Comparison of ENCODE assay signal across 1 cellular context in the genomic region with DNA sequence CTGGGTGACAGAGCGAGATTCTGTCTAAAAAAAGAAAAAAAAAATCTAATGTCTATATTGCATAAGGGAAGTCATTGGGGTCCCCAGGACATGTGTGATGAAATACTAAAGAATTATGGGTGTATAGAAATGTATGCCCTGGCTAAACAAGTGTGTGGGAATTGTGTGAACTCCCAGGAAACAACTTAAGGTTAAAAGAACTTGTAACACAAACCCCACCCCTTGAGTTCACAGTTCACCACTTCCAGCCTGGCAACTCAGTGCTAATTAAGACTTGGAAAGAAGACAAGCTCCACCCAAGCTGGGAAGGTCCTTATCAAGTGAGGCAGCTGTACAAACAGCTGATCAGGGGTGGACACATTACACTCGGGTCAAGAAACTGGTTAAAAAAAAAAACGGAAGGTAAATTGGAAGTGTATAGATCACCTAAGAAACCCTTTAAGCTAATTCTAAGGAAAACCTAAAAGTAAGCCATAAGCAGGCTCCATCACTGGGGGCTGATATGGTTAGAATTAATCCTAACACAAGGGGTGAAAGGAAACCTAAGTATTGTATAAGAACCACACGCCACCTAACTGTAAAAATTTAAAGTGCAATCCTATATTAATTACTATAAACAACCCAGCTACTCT.
TF ChIP-seq lines count a peak whose summit lies in the region.

No MANE protein-coding gene starts in this region.

TF ChIP-seq in HepG2, 621 proteins besides CTCF, POLR2A, EP300 and RAD21 (continued from another document):
- TF ChIP-seq SP5 (CRISPR knock-in tag; IDR thresholded peaks at IDR 0.05; ENCODE audit: borderline replicate concordance, low read depth): peak; percentile 49; the same call in 1 of the 2 replicates
- TF ChIP-seq TBL1XR1 (IDR thresholded peaks at IDR 0.05; ENCODE audit: borderline replicate concordance, low read length, partially characterized antibody): no peak
- TF ChIP-seq SMARCC2 (IDR thresholded peaks at IDR 0.05): no peak
- 0 out of 2 replicates have a peak, but pooled peaks have one; percentile 25 for TF ChIP-seq SOX5 (CRISPR knock-in tag; IDR thresholded peaks at IDR 0.05; ENCODE audit: borderline replicate concordance)
- TF ChIP-seq GABPB1 (CRISPR knock-in tag; IDR thresholded peaks at IDR 0.05): no peak
- no peak for TF ChIP-seq ZNF569 (CRISPR knock-in tag; IDR thresholded peaks at IDR 0.05; ENCODE audit: borderline replicate concordance)
- no peak for TF ChIP-seq RNF2 (conservative IDR thresholded peaks at IDR 0.05; ENCODE audit: low read depth)
- TF ChIP-seq PCBP1 (IDR thresholded peaks at IDR 0.05; ENCODE audit: borderline replicate concordance, low read depth, low read length): no peak
- TF ChIP-seq PHF21A (CRISPR knock-in tag; IDR thresholded peaks at IDR 0.05): peak; percentile 30; the same call in 1 of the 2 replicates
- peak; percentile 13; the same call in 1 of the 2 replicates for TF ChIP-seq ETV5 (CRISPR knock-in tag; IDR thresholded peaks at IDR 0.05; ENCODE audit: borderline replicate concordance)
- no peak for TF ChIP-seq EED (CRISPR knock-in tag; IDR thresholded peaks at IDR 0.05)
- peak; percentile 34 for TF ChIP-seq GATAD2A (CRISPR knock-in tag; IDR thresholded peaks at IDR 0.05)
- TF ChIP-seq GATA4 (IDR thresholded peaks at IDR 0.05; ENCODE audit: borderline replicate concordance, low read depth): no peak
- TF ChIP-seq ZFP1 (CRISPR knock-in tag; IDR thresholded peaks at IDR 0.05): no peak
- TF ChIP-seq, protein P1, sequence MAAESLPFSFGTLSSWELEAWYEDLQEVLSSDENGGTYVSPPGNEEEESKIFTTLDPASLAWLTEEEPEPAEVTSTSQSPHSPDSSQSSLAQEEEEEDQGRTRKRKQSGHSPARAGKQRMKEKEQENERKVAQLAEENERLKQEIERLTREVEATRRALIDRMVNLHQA (CRISPR knock-in tag; IDR thresholded peaks at IDR 0.05): no peak
- TF ChIP-seq, protein P2, sequence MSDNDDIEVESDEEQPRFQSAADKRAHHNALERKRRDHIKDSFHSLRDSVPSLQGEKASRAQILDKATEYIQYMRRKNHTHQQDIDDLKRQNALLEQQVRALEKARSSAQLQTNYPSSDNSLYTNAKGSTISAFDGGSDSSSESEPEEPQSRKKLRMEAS (IDR thresholded peaks at IDR 0.05): no peak
- TF ChIP-seq, protein P3, sequence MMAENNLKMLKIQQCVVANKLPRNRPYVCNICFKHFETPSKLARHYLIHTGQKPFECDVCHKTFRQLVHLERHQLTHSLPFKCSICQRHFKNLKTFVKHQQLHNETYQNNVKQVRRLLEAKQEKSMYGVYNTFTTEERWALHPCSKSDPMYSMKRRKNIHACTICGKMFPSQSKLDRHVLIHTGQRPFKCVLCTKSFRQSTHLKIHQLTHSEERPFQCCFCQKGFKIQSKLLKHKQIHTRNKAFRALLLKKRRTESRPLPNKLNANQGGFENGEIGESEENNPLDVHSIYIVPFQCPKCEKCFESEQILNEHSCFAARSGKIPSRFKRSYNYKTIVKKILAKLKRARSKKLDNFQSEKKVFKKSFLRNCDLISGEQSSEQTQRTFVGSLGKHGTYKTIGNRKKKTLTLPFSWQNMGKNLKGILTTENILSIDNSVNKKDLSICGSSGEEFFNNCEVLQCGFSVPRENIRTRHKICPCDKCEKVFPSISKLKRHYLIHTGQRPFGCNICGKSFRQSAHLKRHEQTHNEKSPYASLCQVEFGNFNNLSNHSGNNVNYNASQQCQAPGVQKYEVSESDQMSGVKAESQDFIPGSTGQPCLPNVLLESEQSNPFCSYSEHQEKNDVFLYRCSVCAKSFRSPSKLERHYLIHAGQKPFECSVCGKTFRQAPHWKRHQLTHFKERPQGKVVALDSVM (CRISPR knock-in tag; IDR thresholded peaks at IDR 0.05): no peak
- TF ChIP-seq, protein P4, sequence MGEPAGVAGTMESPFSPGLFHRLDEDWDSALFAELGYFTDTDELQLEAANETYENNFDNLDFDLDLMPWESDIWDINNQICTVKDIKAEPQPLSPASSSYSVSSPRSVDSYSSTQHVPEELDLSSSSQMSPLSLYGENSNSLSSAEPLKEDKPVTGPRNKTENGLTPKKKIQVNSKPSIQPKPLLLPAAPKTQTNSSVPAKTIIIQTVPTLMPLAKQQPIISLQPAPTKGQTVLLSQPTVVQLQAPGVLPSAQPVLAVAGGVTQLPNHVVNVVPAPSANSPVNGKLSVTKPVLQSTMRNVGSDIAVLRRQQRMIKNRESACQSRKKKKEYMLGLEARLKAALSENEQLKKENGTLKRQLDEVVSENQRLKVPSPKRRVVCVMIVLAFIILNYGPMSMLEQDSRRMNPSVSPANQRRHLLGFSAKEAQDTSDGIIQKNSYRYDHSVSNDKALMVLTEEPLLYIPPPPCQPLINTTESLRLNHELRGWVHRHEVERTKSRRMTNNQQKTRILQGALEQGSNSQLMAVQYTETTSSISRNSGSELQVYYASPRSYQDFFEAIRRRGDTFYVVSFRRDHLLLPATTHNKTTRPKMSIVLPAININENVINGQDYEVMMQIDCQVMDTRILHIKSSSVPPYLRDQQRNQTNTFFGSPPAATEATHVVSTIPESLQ (CRISPR knock-in tag; conservative IDR thresholded peaks at IDR 0.05): no peak
- TF ChIP-seq GTF2F1 (IDR thresholded peaks at IDR 0.05; ENCODE audit: low read length): no peak
- no peak for TF ChIP-seq ZNF34 (CRISPR knock-in tag; IDR thresholded peaks at IDR 0.05; ENCODE audit: borderline replicate concordance)
- TF ChIP-seq SAP130 (CRISPR knock-in tag; IDR thresholded peaks at IDR 0.05; ENCODE audit: low read depth): peak; percentile 64; the same call in 1 of the 2 replicates
- no peak for TF ChIP-seq THYN1 (CRISPR knock-in tag; IDR thresholded peaks at IDR 0.05; ENCODE audit: borderline replicate concordance, low read depth)
- TF ChIP-seq EEA1 (CRISPR knock-in tag; IDR thresholded peaks at IDR 0.05; ENCODE audit: borderline replicate concordance): no peak
- no peak for TF ChIP-seq ZIK1 (CRISPR knock-in tag; IDR thresholded peaks at IDR 0.05; ENCODE audit: borderline replicate concordance, low read depth)
- TF ChIP-seq, protein P5, sequence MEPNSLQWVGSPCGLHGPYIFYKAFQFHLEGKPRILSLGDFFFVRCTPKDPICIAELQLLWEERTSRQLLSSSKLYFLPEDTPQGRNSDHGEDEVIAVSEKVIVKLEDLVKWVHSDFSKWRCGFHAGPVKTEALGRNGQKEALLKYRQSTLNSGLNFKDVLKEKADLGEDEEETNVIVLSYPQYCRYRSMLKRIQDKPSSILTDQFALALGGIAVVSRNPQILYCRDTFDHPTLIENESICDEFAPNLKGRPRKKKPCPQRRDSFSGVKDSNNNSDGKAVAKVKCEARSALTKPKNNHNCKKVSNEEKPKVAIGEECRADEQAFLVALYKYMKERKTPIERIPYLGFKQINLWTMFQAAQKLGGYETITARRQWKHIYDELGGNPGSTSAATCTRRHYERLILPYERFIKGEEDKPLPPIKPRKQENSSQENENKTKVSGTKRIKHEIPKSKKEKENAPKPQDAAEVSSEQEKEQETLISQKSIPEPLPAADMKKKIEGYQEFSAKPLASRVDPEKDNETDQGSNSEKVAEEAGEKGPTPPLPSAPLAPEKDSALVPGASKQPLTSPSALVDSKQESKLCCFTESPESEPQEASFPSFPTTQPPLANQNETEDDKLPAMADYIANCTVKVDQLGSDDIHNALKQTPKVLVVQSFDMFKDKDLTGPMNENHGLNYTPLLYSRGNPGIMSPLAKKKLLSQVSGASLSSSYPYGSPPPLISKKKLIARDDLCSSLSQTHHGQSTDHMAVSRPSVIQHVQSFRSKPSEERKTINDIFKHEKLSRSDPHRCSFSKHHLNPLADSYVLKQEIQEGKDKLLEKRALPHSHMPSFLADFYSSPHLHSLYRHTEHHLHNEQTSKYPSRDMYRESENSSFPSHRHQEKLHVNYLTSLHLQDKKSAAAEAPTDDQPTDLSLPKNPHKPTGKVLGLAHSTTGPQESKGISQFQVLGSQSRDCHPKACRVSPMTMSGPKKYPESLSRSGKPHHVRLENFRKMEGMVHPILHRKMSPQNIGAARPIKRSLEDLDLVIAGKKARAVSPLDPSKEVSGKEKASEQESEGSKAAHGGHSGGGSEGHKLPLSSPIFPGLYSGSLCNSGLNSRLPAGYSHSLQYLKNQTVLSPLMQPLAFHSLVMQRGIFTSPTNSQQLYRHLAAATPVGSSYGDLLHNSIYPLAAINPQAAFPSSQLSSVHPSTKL (CRISPR knock-in tag; IDR thresholded peaks at IDR 0.05): peak; percentile 51
- no peak for TF ChIP-seq NPAS2 (CRISPR knock-in tag; IDR thresholded peaks at IDR 0.05; ENCODE audit: borderline replicate concordance)
- TF ChIP-seq ZNF333 (CRISPR knock-in tag; IDR thresholded peaks at IDR 0.05; ENCODE audit: borderline replicate concordance): no peak
- no peak for TF ChIP-seq ZFYVE20 (CRISPR knock-in tag; IDR thresholded peaks at IDR 0.05; ENCODE audit: borderline replicate concordance, low read depth)
- TF ChIP-seq, protein P6, sequence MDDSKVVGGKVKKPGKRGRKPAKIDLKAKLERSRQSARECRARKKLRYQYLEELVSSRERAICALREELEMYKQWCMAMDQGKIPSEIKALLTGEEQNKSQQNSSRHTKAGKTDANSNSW (CRISPR knock-in tag; IDR thresholded peaks at IDR 0.05; ENCODE audit: borderline replicate concordance): no peak
- TF ChIP-seq, protein P7, sequence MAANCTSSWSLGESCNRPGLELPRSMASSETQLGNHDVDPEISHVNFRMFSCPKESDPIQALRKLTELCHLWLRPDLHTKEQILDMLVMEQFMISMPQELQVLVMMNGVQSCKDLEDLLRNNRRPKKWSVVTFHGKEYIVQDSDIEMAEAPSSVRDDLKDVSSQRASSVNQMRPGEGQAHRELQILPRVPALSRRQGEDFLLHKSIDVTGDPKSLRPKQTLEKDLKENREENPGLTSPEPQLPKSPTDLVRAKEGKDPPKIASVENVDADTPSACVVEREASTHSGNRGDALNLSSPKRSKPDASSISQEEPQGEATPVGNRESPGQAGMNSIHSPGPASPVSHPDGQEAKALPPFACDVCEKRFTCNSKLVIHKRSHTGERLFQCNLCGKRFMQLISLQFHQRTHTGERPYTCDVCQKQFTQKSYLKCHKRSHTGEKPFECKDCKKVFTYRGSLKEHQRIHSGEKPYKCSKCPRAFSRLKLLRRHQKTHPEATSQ (CRISPR knock-in tag; IDR thresholded peaks at IDR 0.05; ENCODE audit: borderline replicate concordance): no peak
- 0 out of 2 replicates have a peak, but pooled peaks have one; percentile 12 for TF ChIP-seq NR2F6 (IDR thresholded peaks at IDR 0.05)
- peak; percentile 12; the same call in 1 of the 2 replicates for TF ChIP-seq NR2F6 (CRISPR knock-in tag; IDR thresholded peaks at IDR 0.05)
- TF ChIP-seq CHD4 (IDR thresholded peaks at IDR 0.05; ENCODE audit: borderline replicate concordance, low read length): no peak
- TF ChIP-seq, protein P8, sequence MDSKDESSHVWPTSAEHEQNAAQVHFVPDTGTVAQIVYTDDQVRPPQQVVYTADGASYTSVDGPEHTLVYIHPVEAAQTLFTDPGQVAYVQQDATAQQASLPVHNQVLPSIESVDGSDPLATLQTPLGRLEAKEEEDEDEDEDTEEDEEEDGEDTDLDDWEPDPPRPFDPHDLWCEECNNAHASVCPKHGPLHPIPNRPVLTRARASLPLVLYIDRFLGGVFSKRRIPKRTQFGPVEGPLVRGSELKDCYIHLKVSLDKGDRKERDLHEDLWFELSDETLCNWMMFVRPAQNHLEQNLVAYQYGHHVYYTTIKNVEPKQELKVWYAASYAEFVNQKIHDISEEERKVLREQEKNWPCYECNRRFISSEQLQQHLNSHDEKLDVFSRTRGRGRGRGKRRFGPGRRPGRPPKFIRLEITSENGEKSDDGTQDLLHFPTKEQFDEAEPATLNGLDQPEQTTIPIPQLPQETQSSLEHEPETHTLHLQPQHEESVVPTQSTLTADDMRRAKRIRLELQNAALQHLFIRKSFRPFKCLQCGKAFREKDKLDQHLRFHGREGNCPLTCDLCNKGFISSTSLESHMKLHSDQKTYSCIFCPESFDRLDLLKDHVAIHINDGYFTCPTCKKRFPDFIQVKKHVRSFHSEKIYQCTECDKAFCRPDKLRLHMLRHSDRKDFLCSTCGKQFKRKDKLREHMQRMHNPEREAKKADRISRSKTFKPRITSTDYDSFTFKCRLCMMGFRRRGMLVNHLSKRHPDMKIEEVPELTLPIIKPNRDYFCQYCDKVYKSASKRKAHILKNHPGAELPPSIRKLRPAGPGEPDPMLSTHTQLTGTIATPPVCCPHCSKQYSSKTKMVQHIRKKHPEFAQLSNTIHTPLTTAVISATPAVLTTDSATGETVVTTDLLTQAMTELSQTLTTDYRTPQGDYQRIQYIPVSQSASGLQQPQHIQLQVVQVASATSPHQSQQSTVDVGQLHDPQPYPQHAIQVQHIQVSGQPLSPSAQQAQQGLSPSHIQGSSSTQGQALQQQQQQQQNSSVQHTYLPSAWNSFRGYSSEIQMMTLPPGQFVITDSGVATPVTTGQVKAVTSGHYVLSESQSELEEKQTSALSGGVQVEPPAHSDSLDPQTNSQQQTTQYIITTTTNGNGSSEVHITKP (CRISPR knock-in tag; IDR thresholded peaks at IDR 0.05; ENCODE audit: low read depth): peak; percentile 80
- TF ChIP-seq NCOA5 (CRISPR knock-in tag; IDR thresholded peaks at IDR 0.05): no peak
TF ChIP-seq in HepG2: peak in this region for 44.
